Comparison of ENCODE assay signal across 19 cellular contexts in genomic region chr6:12815884-12816600, GRCh38.
DNase-seq lines count a peak whose midpoint lies in the region; ATAC-seq and TF ChIP-seq lines count a peak whose summit lies in the region.
"Had no signal": no experiment of that assay in that cellular context is flagged by ENCODE, and none has a peak within 500 bp of the region (broad histone marks: within the 10 kb centered on the region; RNA-seq: fewer than 3 reads in every experiment).

No MANE protein-coding gene starts in this region.

- H3K36me3 ChIP-seq in A673 (ENCODE audit: insufficient read depth, low read length, poor library complexity, severe bottlenecking) = no peaks in the 10 kb centered on the region
- no peaks in the 10 kb centered on the region for H3K36me3 ChIP-seq in upper lobe of right lung
- H3K36me3 ChIP-seq: Peyer's patch had no signal

- peak; percentile 10 for DNase-seq in A673 (ENCODE audit: low spot score)
- DNase-seq in ELR (ENCODE audit: low read depth) = peak; percentile 19
- DNase-seq in OCI-M1 (lab: John Stamatoyannopoulos, UW) = peak; percentile 10
- no peak for DNase-seq in caudate nucleus (lab: John Stamatoyannopoulos, UW)
- DNase-seq in upper lobe of right lung = no peak
- DNase-seq in HuH-7.5 (ENCODE audit: low spot score) = no peak
- DNase-seq in AML-193 (lab: John Stamatoyannopoulos, UW) = no peak
- DNase-seq in left colon = no peak
- DNase-seq: C1 segment of cervical spinal cord, DMS 273 treated with DMSO at 0.1 percent for 48 hours, DND-41, H9, NCI-H1105 treated with DMSO at 0.1 percent for 48 hours, NCI-H187, NCI-H2107, NCI-H526, Peyer's patch had no signal

- ATAC-seq in upper lobe of right lung = no peak
- no peak for ATAC-seq in left colon
- ATAC-seq: A549, Right ventricle myocardium inferior had no signal

- TF ChIP-seq CTCF in A673 (conservative IDR thresholded peaks at IDR 0.05; ENCODE audit: low read depth, low read length) = no peak
- no peak for TF ChIP-seq CTCF in upper lobe of right lung (IDR thresholded peaks at IDR 0.05)

- BruUV-seq in A673 (replicated peaks; lab: Mats Ljungman, UMichigan) = no TSS peak

- H3K27ac ChIP-seq in A673 (ENCODE audit: low read depth, low read length, poor library complexity, severe bottlenecking) (no peak overlapping the region), caudate nucleus (ENCODE audit: low read depth, low read length) (peak overlapping the region; percentile 16), upper lobe of right lung (no peak overlapping the region)
- H3K27ac ChIP-seq: A549, Peyer's patch had no signal

- H3K4me3 ChIP-seq in A673 (ENCODE audit: low read depth, low read length, poor library complexity, severe bottlenecking) (no peak overlapping the region), upper lobe of right lung (no peak overlapping the region)
- H3K4me3 ChIP-seq: A549, Peyer's patch had no signal

- H3K27me3 ChIP-seq in A673 (replicated peaks; ENCODE audit: insufficient read depth, low read depth, low read length, poor library complexity) (peaks cover 37% of the 10 kb centered on the region), upper lobe of right lung (no peaks in the 10 kb centered on the region)
- H3K27me3 ChIP-seq: Peyer's patch had no signal

- intact Hi-C loops in A673 (cut with micrococcal nuclease; ENCODE audit: unreplicated experiment) (no loop called here), upper lobe of right lung (cut with DNase I) (no loop called here), left colon (cut with DNase I, micrococcal nuclease) (no loop called here)

- POLR2A ChIA-PET in A673 (lab: Charles Lee; ENCODE audit: low non-redundant PET) = no interaction called here

- no peaks in the 10 kb centered on the region for H3K4me1 ChIP-seq in A673 (ENCODE audit: insufficient read depth, low read length, poor library complexity, severe bottlenecking)
- H3K4me1 ChIP-seq in upper lobe of right lung = no peaks in the 10 kb centered on the region
- H3K4me1 ChIP-seq: A549, Peyer's patch had no signal

- CTCF ChIA-PET in A673 (lab: Charles Lee) = no interaction called here

- H3K9me3 ChIP-seq in A673 (ENCODE audit: low read depth, low read length, poor library complexity, severe bottlenecking) = no peaks in the 10 kb centered on the region
- no peaks in the 10 kb centered on the region for H3K9me3 ChIP-seq in upper lobe of right lung
- H3K9me3 ChIP-seq: A549, Peyer's patch had no signal

Comparison
In these comparisons a context has a peak if more than half of its experiments do, and no peak if none do; other contexts are left out.
1. DNase-seq: peak in A673 (single experiment), ELR (single experiment) and OCI-M1 (single experiment); none in caudate nucleus (0 of 61), upper lobe of right lung (single experiment), HuH-7.5 (single experiment), AML-193 (0 of 2) and left colon (0 of 2).